Comparison of ENCODE assay signal across 12 cellular contexts in the genomic region with DNA sequence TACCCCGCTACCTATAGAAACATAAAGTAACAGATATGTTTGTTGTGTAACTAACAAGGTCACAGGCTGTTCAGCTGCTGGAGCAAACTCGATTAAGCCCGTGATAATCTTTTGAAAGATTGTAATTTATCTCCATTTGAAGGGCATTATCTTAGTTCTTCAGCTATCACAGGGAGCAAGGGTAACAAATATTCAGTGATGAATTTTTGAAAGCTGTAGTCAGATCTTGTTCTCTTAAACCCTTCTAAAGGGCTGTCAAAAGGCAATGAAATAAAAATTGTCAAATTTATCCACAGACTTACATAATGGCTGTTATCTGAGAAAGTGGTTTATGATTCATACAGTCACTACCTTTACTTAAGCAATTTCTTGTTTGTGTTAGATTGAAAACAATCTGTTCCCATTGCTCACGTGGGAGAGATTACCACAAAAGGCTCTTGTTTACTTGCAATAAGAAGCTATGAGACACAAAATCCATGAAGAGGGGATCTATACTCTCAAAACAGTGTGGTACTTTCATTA.
DNase-seq lines count a peak whose midpoint lies in the region; ATAC-seq, FAIRE-seq and TF ChIP-seq lines count a peak whose summit lies in the region.
"Had no signal": no experiment of that assay in that cellular context is flagged by ENCODE, and none has a peak within 500 bp of the region (broad histone marks: within the 10 kb centered on the region; RNA-seq: fewer than 3 reads in every experiment).

No MANE protein-coding gene starts in this region.

- no peaks in the 10 kb centered on the region for H3K27me3 ChIP-seq in pancreas

- H3K4me3 Mint-ChIP-seq in activated T-cell treated with anti-CD3 and anti-CD28 coated beads, Interleukin-2, amount 50 U/mL, for 72 hours: no peak overlapping the region
- H3K4me3 Mint-ChIP-seq: stimulated activated naive CD8-positive, alpha-beta T cell treated with anti-CD3 and anti-CD28 coated beads, Interleukin-15, Interleukin-2, amounts not matched to agents 100 ng/mL and 50 ng/mL, for 24 hours had no signal

- no peaks in the 10 kb centered on the region for H3K9me3 Mint-ChIP-seq in activated T-cell treated with anti-CD3 and anti-CD28 coated beads, Interleukin-2, amount 50 U/mL, for 72 hours
- H3K9me3 Mint-ChIP-seq: stimulated activated naive CD8-positive, alpha-beta T cell treated with anti-CD3 and anti-CD28 coated beads, Interleukin-15, Interleukin-2, amounts not matched to agents 100 ng/mL and 50 ng/mL, for 24 hours had no signal

- intact Hi-C loops in pancreas (cut with DNase I): no loop called here

- H3K4me1 ChIP-seq in pancreas: peaks cover 21 to 27% (median 22%) of the 10 kb centered on the region in 3 donors

- H3K36me3 Mint-ChIP-seq in activated T-cell treated with anti-CD3 and anti-CD28 coated beads, Interleukin-2, amount 50 U/mL, for 72 hours (ENCODE audit: insufficient read depth in 2 of 2): no peaks in the 10 kb centered on the region

- no peak overlapping the region for H3K27ac Mint-ChIP-seq in activated T-cell treated with anti-CD3 and anti-CD28 coated beads, Interleukin-2, amount 50 U/mL, for 72 hours
- H3K27ac Mint-ChIP-seq: stimulated activated naive CD8-positive, alpha-beta T cell treated with anti-CD3 and anti-CD28 coated beads, Interleukin-15, Interleukin-2, amounts not matched to agents 100 ng/mL and 50 ng/mL, for 24 hours had no signal

- H3K4me1 Mint-ChIP-seq in activated T-cell treated with anti-CD3 and anti-CD28 coated beads, Interleukin-2, amount 50 U/mL, for 72 hours (ENCODE audit: low read depth): no peaks in the 10 kb centered on the region

- no peaks in the 10 kb centered on the region for H3K36me3 ChIP-seq in pancreas

- no peak overlapping the region for H3K4me3 ChIP-seq in epithelial cell of esophagus (ENCODE audit: low read length)
- peak overlapping the region in 1 of 4 donors; percentile 7 for H3K4me3 ChIP-seq in pancreas

- TF ChIP-seq CTCF in epithelial cell of esophagus (IDR thresholded peaks at IDR 0.05; ENCODE audit: insufficient read depth, low read depth, low read length, missing control alignments) (no peak), pancreas (IDR thresholded peaks at IDR 0.05) (no peak)

- peak; percentile 91 to 94 (median 92) for ATAC-seq in pancreas
- ATAC-seq in activated CD4-positive, CD25-positive, alpha-beta regulatory T cell treated with anti-CD3 and anti-CD28 coated beads, Interleukin-2, amount 50 U/mL, for 24 hours: no peak
- ATAC-seq in activated T-cell treated with anti-CD3 and anti-CD28 coated beads, Interleukin-2, amount 50 U/mL, for 72 hours (replicated peaks in 1 of 2): no peak

- peak overlapping the region in 3 of 4 donors; percentile 13 to 44 (median 31) for H3K27ac ChIP-seq in pancreas

- WGBS in pancreas, 2 donors: 16 to 18% methylated on average over 4 of the region's 4 CpGs

- no peaks in the 10 kb centered on the region for H3K9me3 ChIP-seq in pancreas

- no peak for FAIRE-seq in pancreas (lab: Jason Lieb, UNC)

- H3K27me3 Mint-ChIP-seq in activated T-cell treated with anti-CD3 and anti-CD28 coated beads, Interleukin-2, amount 50 U/mL, for 72 hours (ENCODE audit: low read depth): no peaks in the 10 kb centered on the region
- H3K27me3 Mint-ChIP-seq: stimulated activated naive CD8-positive, alpha-beta T cell treated with anti-CD3 and anti-CD28 coated beads, Interleukin-15, Interleukin-2, amounts not matched to agents 100 ng/mL and 50 ng/mL, for 24 hours had no signal

- DNase-seq in DMS53 treated with DMSO at 0.1 percent for 48 hours (lab: John Stamatoyannopoulos, UW; ENCODE audit: unreplicated experiment) (peak; percentile 18), NCI-H2227 treated with DMSO at 0.1 percent for 48 hours (lab: John Stamatoyannopoulos, UW) (peak; percentile 16), epithelial cell of esophagus (ENCODE audit: low read depth) (peak; percentile 88), pancreas (peak in 1 of 6 donors; percentile 27), hepatic stellate cell (ENCODE audit: low spot score) (no peak)
- no peak for DNase-seq in activated T-cell treated with anti-CD3 and anti-CD28 coated beads, Interleukin-2, amount 50 U/mL, for 72 hours
- DNase-seq in activated CD4-positive, CD25-positive, alpha-beta regulatory T cell treated with anti-CD3 and anti-CD28 coated beads, Interleukin-2, amount 50 U/mL, for 72 hours: no peak
- DNase-seq: activated CD4-positive, alpha-beta T cell treated with anti-CD3 and anti-CD28 coated beads for 1 hour; amniotic stem cell; DND-41 had no signal

Comparison
In these comparisons a context has a peak if more than half of its experiments do, and no peak if none do; other contexts are left out.
1. DNase-seq: peak in DMS53 treated with DMSO at 0.1 percent for 48 hours (single experiment), NCI-H2227 treated with DMSO at 0.1 percent for 48 hours (single experiment) and epithelial cell of esophagus (single experiment); none in activated T-cell treated with anti-CD3 and anti-CD28 coated beads, Interleukin-2, amount 50 U/mL, for 72 hours (0 of 2), hepatic stellate cell (single experiment) and activated CD4-positive, CD25-positive, alpha-beta regulatory T cell treated with anti-CD3 and anti-CD28 coated beads, Interleukin-2, amount 50 U/mL, for 72 hours (single experiment).
2. ATAC-seq: peak in pancreas (4 of 4); none in activated CD4-positive, CD25-positive, alpha-beta regulatory T cell treated with anti-CD3 and anti-CD28 coated beads, Interleukin-2, amount 50 U/mL, for 24 hours (0 of 2) and activated T-cell treated with anti-CD3 and anti-CD28 coated beads, Interleukin-2, amount 50 U/mL, for 72 hours (0 of 2).